Comparison of ENCODE assay signal across 1 cellular context in the genomic region with DNA sequence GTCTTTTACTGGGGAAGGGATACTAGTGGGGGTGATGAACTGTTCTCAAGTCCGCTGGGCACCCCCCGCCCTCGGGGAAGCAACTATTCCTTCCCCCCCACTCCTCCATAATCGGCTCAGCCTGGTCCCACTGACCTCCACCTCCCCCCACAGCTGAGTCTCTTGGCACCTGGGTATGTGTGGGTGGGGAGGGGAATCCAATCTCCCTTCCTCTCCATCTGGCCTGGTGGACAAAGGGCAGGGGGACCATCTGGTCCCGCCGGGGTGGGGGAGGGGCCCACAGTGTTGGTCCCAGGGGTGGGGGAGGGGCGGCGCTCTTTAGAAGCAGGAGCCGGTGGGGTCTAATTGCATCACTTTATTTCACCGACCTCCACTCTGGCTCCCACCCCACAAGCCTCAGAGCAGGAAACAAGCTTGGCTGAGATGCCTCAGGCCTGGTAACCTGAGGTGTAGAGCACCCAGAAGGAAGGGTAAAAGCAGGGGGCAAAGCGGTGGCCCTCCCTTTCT.
TF ChIP-seq lines count a peak whose summit lies in the region.

No MANE protein-coding gene starts in this region.

TF ChIP-seq in HepG2, 621 proteins besides CTCF, POLR2A, EP300 and RAD21 (continues in another document):
- TF ChIP-seq CEBPG (CRISPR knock-in tag; IDR thresholded peaks at IDR 0.05) (0 out of 2 replicates have a peak, but pooled peaks have one; percentile 39), SMAD9 (CRISPR knock-in tag; IDR thresholded peaks at IDR 0.05) (no peak), SALL1 (CRISPR knock-in tag; IDR thresholded peaks at IDR 0.05) (peak; percentile 18; the same call in 1 of the 2 replicates), SIN3A (IDR thresholded peaks at IDR 0.05; ENCODE audit: borderline replicate concordance, low read depth, low read length) (0 out of 2 replicates have a peak, but pooled peaks have one; percentile 47), NRL (CRISPR knock-in tag; IDR thresholded peaks at IDR 0.05; ENCODE audit: borderline replicate concordance) (0 out of 2 replicates have a peak, but pooled peaks have one; percentile 35), SSRP1 (CRISPR knock-in tag; IDR thresholded peaks at IDR 0.05) (peak; percentile 76), GATAD2A (CRISPR knock-in tag; IDR thresholded peaks at IDR 0.05) (peak; percentile 6; the same call in 1 of the 2 replicates), ZNF761 (CRISPR knock-in tag; conservative IDR thresholded peaks at IDR 0.05) (peak; percentile 56; the same call in 1 of the 2 replicates), POLR2AphosphoS5 (IDR thresholded peaks at IDR 0.05; ENCODE audit: low read depth, low read length) (peak; percentile 57), AGO2 (optimal IDR thresholded peaks at IDR 0.05; ENCODE audit: low read depth, low read length) (peak; percentile 90), ZNF136 (CRISPR knock-in tag; IDR thresholded peaks at IDR 0.05; ENCODE audit: low read depth) (no peak), HNF4G (IDR thresholded peaks at IDR 0.05; ENCODE audit: borderline replicate concordance, low read depth, low read length) (peak; percentile 42; the same call in 1 of the 2 replicates), HNF4G (CRISPR knock-in tag; IDR thresholded peaks at IDR 0.05; ENCODE audit: borderline replicate concordance, low read depth) (no peak), NONO (IDR thresholded peaks at IDR 0.05) (no peak), NONO (CRISPR knock-in tag; conservative IDR thresholded peaks at IDR 0.05) (peak; percentile 21; the same call in 1 of the 2 replicates), NR2F2 (IDR thresholded peaks at IDR 0.05; ENCODE audit: borderline replicate concordance, low read depth) (0 out of 2 replicates have a peak, but pooled peaks have one; percentile 21), KLF11 (CRISPR knock-in tag; IDR thresholded peaks at IDR 0.05) (no peak), MXI1 (IDR thresholded peaks at IDR 0.05; ENCODE audit: borderline replicate concordance, low read depth, low read length) (no peak), NR2C2 (CRISPR knock-in tag; IDR thresholded peaks at IDR 0.05; ENCODE audit: borderline replicate concordance) (peak; percentile 45; the same call in 1 of the 2 replicates), REPIN1 (CRISPR knock-in tag; IDR thresholded peaks at IDR 0.05; ENCODE audit: borderline replicate concordance, low read depth) (no peak), ZNF24 (IDR thresholded peaks at IDR 0.05) (no peak), ZNF225 (CRISPR knock-in tag; IDR thresholded peaks at IDR 0.05) (0 out of 2 replicates have a peak, but pooled peaks have one; percentile 2), JARID2 (CRISPR knock-in tag; IDR thresholded peaks at IDR 0.05; ENCODE audit: insufficient replicate concordance) (no peak), ZNF546 (CRISPR knock-in tag; conservative IDR thresholded peaks at IDR 0.05) (no peak), BRCA1 (CRISPR knock-in tag; IDR thresholded peaks at IDR 0.05) (no peak), ZNF260 (CRISPR knock-in tag; IDR thresholded peaks at IDR 0.05; ENCODE audit: borderline replicate concordance, low read depth) (no peak), ZNF891 (CRISPR knock-in tag; IDR thresholded peaks at IDR 0.05) (0 out of 2 replicates have a peak, but pooled peaks have one; percentile 11), MYC (CRISPR knock-in tag; IDR thresholded peaks at IDR 0.05; ENCODE audit: borderline replicate concordance) (peak; percentile 6; the same call in 1 of the 2 replicates)
- TF ChIP-seq, protein P1, sequence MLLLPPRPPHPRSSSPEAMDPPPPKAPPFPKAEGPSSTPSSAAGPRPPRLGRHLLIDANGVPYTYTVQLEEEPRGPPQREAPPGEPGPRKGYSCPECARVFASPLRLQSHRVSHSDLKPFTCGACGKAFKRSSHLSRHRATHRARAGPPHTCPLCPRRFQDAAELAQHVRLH (CRISPR knock-in tag; IDR thresholded peaks at IDR 0.05; ENCODE audit: borderline replicate concordance, low read depth): 0 out of 2 replicates have a peak, but pooled peaks have one; percentile 8
- TF ChIP-seq, protein P2, sequence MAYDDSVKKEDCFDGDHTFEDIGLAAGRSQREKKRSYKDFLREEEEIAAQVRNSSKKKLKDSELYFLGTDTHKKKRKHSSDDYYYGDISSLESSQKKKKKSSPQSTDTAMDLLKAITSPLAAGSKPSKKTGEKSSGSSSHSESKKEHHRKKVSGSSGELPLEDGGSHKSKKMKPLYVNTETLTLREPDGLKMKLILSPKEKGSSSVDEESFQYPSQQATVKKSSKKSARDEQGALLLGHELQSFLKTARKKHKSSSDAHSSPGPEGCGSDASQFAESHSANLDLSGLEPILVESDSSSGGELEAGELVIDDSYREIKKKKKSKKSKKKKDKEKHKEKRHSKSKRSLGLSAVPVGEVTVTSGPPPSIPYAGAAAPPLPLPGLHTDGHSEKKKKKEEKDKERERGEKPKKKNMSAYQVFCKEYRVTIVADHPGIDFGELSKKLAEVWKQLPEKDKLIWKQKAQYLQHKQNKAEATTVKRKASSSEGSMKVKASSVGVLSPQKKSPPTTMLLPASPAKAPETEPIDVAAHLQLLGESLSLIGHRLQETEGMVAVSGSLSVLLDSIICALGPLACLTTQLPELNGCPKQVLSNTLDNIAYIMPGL (CRISPR knock-in tag; IDR thresholded peaks at IDR 0.05; ENCODE audit: borderline replicate concordance in 1 of 2, low read depth in 1 of 2): peak in 1 of 2 experiments; percentile 58; a peak in 1 of 4 replicates
- TF ChIP-seq, protein P3, sequence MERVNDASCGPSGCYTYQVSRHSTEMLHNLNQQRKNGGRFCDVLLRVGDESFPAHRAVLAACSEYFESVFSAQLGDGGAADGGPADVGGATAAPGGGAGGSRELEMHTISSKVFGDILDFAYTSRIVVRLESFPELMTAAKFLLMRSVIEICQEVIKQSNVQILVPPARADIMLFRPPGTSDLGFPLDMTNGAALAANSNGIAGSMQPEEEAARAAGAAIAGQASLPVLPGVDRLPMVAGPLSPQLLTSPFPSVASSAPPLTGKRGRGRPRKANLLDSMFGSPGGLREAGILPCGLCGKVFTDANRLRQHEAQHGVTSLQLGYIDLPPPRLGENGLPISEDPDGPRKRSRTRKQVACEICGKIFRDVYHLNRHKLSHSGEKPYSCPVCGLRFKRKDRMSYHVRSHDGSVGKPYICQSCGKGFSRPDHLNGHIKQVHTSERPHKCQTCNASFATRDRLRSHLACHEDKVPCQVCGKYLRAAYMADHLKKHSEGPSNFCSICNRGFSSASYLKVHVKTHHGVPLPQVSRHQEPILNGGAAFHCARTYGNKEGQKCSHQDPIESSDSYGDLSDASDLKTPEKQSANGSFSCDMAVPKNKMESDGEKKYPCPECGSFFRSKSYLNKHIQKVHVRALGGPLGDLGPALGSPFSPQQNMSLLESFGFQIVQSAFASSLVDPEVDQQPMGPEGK (CRISPR knock-in tag; IDR thresholded peaks at IDR 0.05): peak; percentile 73
- TF ChIP-seq, protein P4, sequence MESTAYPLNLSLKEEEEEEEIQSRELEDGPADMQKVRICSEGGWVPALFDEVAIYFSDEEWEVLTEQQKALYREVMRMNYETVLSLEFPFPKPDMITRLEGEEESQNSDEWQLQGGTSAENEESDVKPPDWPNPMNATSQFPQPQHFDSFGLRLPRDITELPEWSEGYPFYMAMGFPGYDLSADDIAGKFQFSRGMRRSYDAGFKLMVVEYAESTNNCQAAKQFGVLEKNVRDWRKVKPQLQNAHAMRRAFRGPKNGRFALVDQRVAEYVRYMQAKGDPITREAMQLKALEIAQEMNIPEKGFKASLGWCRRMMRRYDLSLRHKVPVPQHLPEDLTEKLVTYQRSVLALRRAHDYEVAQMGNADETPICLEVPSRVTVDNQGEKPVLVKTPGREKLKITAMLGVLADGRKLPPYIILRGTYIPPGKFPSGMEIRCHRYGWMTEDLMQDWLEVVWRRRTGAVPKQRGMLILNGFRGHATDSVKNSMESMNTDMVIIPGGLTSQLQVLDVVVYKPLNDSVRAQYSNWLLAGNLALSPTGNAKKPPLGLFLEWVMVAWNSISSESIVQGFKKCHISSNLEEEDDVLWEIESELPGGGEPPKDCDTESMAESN (CRISPR knock-in tag; conservative IDR thresholded peaks at IDR 0.05): no peak
- TF ChIP-seq, protein P5, sequence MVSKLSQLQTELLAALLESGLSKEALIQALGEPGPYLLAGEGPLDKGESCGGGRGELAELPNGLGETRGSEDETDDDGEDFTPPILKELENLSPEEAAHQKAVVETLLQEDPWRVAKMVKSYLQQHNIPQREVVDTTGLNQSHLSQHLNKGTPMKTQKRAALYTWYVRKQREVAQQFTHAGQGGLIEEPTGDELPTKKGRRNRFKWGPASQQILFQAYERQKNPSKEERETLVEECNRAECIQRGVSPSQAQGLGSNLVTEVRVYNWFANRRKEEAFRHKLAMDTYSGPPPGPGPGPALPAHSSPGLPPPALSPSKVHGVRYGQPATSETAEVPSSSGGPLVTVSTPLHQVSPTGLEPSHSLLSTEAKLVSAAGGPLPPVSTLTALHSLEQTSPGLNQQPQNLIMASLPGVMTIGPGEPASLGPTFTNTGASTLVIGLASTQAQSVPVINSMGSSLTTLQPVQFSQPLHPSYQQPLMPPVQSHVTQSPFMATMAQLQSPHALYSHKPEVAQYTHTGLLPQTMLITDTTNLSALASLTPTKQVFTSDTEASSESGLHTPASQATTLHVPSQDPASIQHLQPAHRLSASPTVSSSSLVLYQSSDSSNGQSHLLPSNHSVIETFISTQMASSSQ (IDR thresholded peaks at IDR 0.05; ENCODE audit: low read depth): 0 out of 2 replicates have a peak, but pooled peaks have one; percentile 17
- TF ChIP-seq, protein P5 (CRISPR knock-in tag; IDR thresholded peaks at IDR 0.05; ENCODE audit: borderline replicate concordance): no peak
- TF ChIP-seq, protein P6, sequence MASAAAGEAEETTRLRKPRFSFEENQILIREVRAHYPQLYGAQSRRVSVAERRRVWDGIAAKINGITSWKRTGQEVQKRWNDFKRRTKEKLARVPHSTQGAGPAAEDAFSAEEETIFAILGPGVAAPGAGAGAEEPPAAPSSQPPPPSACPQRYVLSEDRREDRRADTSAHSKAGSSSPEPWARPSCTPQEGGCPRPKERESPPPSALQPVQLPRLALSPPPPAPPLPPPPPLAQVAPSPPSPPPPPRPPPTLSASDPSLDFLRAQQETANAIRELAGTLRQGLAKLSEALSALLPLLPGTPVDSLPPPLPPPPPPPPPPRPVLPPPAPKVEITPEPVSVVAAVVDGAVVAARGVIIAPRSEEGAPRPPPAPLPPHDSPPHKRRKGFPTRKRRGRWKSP (CRISPR knock-in tag; IDR thresholded peaks at IDR 0.05): 0 out of 2 replicates have a peak, but pooled peaks have one; percentile 15
- TF ChIP-seq, protein P7, sequence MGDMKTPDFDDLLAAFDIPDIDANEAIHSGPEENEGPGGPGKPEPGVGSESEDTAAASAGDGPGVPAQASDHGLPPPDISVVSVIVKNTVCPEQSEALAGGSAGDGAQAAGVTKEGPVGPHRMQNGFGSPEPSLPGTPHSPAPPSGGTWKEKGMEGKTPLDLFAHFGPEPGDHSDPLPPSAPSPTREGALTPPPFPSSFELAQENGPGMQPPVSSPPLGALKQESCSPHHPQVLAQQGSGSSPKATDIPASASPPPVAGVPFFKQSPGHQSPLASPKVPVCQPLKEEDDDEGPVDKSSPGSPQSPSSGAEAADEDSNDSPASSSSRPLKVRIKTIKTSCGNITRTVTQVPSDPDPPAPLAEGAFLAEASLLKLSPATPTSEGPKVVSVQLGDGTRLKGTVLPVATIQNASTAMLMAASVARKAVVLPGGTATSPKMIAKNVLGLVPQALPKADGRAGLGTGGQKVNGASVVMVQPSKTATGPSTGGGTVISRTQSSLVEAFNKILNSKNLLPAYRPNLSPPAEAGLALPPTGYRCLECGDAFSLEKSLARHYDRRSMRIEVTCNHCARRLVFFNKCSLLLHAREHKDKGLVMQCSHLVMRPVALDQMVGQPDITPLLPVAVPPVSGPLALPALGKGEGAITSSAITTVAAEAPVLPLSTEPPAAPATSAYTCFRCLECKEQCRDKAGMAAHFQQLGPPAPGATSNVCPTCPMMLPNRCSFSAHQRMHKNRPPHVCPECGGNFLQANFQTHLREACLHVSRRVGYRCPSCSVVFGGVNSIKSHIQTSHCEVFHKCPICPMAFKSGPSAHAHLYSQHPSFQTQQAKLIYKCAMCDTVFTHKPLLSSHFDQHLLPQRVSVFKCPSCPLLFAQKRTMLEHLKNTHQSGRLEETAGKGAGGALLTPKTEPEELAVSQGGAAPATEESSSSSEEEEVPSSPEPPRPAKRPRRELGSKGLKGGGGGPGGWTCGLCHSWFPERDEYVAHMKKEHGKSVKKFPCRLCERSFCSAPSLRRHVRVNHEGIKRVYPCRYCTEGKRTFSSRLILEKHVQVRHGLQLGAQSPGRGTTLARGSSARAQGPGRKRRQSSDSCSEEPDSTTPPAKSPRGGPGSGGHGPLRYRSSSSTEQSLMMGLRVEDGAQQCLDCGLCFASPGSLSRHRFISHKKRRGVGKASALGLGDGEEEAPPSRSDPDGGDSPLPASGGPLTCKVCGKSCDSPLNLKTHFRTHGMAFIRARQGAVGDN (CRISPR knock-in tag; IDR thresholded peaks at IDR 0.05): 0 out of 2 replicates have a peak, but pooled peaks have one; percentile 36
- TF ChIP-seq, protein P8, sequence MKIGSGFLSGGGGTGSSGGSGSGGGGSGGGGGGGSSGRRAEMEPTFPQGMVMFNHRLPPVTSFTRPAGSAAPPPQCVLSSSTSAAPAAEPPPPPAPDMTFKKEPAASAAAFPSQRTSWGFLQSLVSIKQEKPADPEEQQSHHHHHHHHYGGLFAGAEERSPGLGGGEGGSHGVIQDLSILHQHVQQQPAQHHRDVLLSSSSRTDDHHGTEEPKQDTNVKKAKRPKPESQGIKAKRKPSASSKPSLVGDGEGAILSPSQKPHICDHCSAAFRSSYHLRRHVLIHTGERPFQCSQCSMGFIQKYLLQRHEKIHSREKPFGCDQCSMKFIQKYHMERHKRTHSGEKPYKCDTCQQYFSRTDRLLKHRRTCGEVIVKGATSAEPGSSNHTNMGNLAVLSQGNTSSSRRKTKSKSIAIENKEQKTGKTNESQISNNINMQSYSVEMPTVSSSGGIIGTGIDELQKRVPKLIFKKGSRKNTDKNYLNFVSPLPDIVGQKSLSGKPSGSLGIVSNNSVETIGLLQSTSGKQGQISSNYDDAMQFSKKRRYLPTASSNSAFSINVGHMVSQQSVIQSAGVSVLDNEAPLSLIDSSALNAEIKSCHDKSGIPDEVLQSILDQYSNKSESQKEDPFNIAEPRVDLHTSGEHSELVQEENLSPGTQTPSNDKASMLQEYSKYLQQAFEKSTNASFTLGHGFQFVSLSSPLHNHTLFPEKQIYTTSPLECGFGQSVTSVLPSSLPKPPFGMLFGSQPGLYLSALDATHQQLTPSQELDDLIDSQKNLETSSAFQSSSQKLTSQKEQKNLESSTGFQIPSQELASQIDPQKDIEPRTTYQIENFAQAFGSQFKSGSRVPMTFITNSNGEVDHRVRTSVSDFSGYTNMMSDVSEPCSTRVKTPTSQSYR (CRISPR knock-in tag; IDR thresholded peaks at IDR 0.05; ENCODE audit: borderline replicate concordance): peak; percentile 92
